In the genomic region with DNA sequence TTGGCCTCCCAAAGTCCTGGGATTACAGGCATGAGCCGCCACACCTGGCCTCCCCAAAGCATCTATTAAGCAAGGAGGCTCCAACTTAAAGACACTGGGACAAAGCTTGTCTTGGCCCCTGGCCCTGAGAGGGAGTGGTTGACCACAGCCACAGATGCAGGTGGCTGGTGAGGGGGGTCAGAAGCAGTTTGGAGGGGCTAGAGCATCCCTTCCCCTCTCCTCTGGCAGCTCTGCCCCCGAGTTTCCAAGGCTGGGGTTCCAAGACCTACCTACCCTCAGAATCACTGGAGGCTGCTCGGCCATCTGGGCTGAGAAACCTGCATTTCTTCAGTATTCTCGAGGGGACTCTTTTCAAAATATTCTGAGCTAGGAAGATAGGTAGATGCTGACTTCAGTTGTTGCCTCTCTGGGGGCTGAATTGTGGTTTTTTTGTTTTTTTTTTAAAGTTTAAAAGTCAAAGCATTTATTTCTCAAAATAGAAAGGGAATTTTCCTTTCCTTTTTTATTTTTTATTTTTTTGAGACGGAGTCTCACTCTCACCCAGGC, we compare ENCODE assay signal across 1 cellular context.
TF ChIP-seq lines count a peak whose summit lies in the region.

No MANE protein-coding gene starts in this region.

TF ChIP-seq in H1, 55 proteins besides CTCF, POLR2A, EP300 and RAD21:
- TF ChIP-seq KDM5A (IDR thresholded peaks at IDR 0.05; ENCODE audit: low read length) = no peak
- no peak for TF ChIP-seq CHD1 (IDR thresholded peaks at IDR 0.05; ENCODE audit: low read depth, low read length)
